Comparison of ENCODE assay signal across 1 cellular context in the genomic region with DNA sequence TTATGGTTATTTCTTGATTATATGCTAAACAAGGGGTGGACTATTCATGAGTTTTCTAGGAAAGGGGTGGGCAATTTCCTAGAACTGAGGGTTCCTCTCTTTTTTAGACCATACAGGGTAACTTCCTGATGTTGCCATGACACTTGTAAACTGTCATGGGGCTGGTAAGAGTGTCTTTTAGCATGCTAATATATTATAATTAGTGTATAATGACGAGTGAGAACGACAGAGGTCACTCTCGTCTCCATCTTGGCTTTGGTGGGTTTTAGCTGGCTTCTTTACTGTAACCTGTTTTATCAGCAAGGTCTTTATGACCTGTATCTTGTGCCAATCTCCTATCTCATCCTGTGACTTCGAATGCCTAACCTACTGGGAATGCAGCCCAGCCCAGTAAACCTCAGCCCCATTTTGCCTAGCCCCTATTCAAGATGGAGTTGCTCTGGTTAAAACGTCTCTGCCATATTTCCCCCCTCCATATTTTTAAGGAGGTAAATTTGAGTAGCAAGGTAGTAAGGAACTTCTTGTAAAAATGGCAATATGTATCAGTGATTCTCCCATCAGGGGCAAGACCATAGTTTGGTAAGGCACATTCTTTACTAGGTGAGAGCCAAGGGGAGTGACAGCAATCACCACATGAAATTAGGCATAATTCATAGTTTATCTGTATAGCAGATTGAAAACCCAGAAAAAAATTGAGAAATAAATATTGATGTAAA.
A peak's percentile ranks its signal among the peaks of the same experiment; 100 is the strongest.
TF ChIP-seq lines count a peak whose summit lies in the region.

No MANE protein-coding gene starts in this region.

TF ChIP-seq in K562, 482 proteins besides CTCF, POLR2A, EP300 and RAD21 (continued from another document and continues in another):
- TF ChIP-seq, protein P1, sequence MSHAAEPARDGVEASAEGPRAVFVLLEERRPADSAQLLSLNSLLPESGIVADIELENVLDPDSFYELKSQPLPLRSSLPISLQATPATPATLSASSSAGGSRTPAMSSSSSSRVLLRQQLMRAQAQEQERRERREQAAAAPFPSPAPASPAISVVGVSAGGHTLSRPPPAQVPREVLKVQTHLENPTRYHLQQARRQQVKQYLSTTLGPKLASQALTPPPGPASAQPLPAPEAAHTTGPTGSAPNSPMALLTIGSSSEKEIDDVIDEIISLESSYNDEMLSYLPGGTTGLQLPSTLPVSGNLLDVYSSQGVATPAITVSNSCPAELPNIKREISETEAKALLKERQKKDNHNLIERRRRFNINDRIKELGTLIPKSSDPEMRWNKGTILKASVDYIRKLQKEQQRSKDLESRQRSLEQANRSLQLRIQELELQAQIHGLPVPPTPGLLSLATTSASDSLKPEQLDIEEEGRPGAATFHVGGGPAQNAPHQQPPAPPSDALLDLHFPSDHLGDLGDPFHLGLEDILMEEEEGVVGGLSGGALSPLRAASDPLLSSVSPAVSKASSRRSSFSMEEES (CRISPR knock-in tag; IDR thresholded peaks at IDR 0.05) = peak; percentile 36
- no peak for TF ChIP-seq PTBP1 (IDR thresholded peaks at IDR 0.05; ENCODE audit: low read depth, low read length)
- peak; percentile 89; the same call in 1 of the 2 replicates for TF ChIP-seq ZNF830 (CRISPR knock-in tag; IDR thresholded peaks at IDR 0.05)
- TF ChIP-seq ERF (CRISPR knock-in tag; IDR thresholded peaks at IDR 0.05) = peak; percentile 99
- TF ChIP-seq ZNF324 (CRISPR knock-in tag; IDR thresholded peaks at IDR 0.05) = peak; percentile 77
- TF ChIP-seq NFATC3 (IDR thresholded peaks at IDR 0.05) = no peak
- TF ChIP-seq NFIC (IDR thresholded peaks at IDR 0.05) = no peak
- TF ChIP-seq, protein P2, sequence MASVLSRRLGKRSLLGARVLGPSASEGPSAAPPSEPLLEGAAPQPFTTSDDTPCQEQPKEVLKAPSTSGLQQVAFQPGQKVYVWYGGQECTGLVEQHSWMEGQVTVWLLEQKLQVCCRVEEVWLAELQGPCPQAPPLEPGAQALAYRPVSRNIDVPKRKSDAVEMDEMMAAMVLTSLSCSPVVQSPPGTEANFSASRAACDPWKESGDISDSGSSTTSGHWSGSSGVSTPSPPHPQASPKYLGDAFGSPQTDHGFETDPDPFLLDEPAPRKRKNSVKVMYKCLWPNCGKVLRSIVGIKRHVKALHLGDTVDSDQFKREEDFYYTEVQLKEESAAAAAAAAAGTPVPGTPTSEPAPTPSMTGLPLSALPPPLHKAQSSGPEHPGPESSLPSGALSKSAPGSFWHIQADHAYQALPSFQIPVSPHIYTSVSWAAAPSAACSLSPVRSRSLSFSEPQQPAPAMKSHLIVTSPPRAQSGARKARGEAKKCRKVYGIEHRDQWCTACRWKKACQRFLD (CRISPR knock-in tag; IDR thresholded peaks at IDR 0.05) = peak; percentile 100
- TF ChIP-seq KDM4B (IDR thresholded peaks at IDR 0.05; ENCODE audit: borderline replicate concordance in 2 of 2, low read depth in 1 of 2) = no peak
- peak; percentile 90 for TF ChIP-seq TEAD2 (tag; IDR thresholded peaks at IDR 0.05)
- no peak for TF ChIP-seq BRD4 (IDR thresholded peaks at IDR 0.05)
- peak; percentile 91 for TF ChIP-seq HMG20B (CRISPR knock-in tag; IDR thresholded peaks at IDR 0.05)
- peak; percentile 58; the same call in 1 of the 2 replicates for TF ChIP-seq MAFG (tag; conservative IDR thresholded peaks at IDR 0.05)
- peak; percentile 5; the same call in 1 of the 2 replicates for TF ChIP-seq JUNB (CRISPR knock-in tag; conservative IDR thresholded peaks at IDR 0.05)
- peak; percentile 99 for TF ChIP-seq SMAD3 (CRISPR knock-in tag; conservative IDR thresholded peaks at IDR 0.05)
- TF ChIP-seq CHCHD3 (CRISPR knock-in tag; IDR thresholded peaks at IDR 0.05) = 0 out of 2 replicates have a peak, but pooled peaks have one; percentile 55
- no peak for TF ChIP-seq NCOA2 (IDR thresholded peaks at IDR 0.05; ENCODE audit: partially characterized antibody in 2 of 2)
- peak; percentile 98 for TF ChIP-seq ZNF311 (CRISPR knock-in tag; IDR thresholded peaks at IDR 0.05)
- TF ChIP-seq ZNF445 (CRISPR knock-in tag; IDR thresholded peaks at IDR 0.05; ENCODE audit: low read depth) = peak; percentile 97
- no peak for TF ChIP-seq RBM34 (IDR thresholded peaks at IDR 0.05; ENCODE audit: borderline replicate concordance, insufficient read depth, low read length)
- no peak for TF ChIP-seq DACH1 (IDR thresholded peaks at IDR 0.05; ENCODE audit: partially characterized antibody)
- TF ChIP-seq PTRF (tag; IDR thresholded peaks at IDR 0.05) = peak; percentile 97
- TF ChIP-seq HLTF (IDR thresholded peaks at IDR 0.05) = no peak
- TF ChIP-seq NRF1 (conservative IDR thresholded peaks at IDR 0.05 in 1 of 2, IDR thresholded peaks at IDR 0.05 in 1 of 2) = no peak
- TF ChIP-seq, protein P3, sequence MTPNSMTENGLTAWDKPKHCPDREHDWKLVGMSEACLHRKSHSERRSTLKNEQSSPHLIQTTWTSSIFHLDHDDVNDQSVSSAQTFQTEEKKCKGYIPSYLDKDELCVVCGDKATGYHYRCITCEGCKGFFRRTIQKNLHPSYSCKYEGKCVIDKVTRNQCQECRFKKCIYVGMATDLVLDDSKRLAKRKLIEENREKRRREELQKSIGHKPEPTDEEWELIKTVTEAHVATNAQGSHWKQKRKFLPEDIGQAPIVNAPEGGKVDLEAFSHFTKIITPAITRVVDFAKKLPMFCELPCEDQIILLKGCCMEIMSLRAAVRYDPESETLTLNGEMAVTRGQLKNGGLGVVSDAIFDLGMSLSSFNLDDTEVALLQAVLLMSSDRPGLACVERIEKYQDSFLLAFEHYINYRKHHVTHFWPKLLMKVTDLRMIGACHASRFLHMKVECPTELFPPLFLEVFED (CRISPR knock-in tag; conservative IDR thresholded peaks at IDR 0.05) = peak; percentile 99
- peak; percentile 95 for TF ChIP-seq ZNF444 (CRISPR knock-in tag; IDR thresholded peaks at IDR 0.05)
- TF ChIP-seq ZNF253 (CRISPR knock-in tag; conservative IDR thresholded peaks at IDR 0.05) = peak; percentile 86
- TF ChIP-seq EGR1 (conservative IDR thresholded peaks at IDR 0.05) = peak; percentile 16; the same call in 1 of the 2 replicates
- peak; percentile 91 for TF ChIP-seq KLF1 (tag; IDR thresholded peaks at IDR 0.05)
- TF ChIP-seq HINFP (tag; conservative IDR thresholded peaks at IDR 0.05; ENCODE audit: low read depth) = peak; percentile 90
- no peak for TF ChIP-seq SMARCA4 (IDR thresholded peaks at IDR 0.05)
- TF ChIP-seq FOSL1 (tag; conservative IDR thresholded peaks at IDR 0.05) = peak; percentile 45
- no peak for TF ChIP-seq KAT7 (CRISPR knock-in tag; IDR thresholded peaks at IDR 0.05; ENCODE audit: borderline replicate concordance)
- peak; percentile 83 for TF ChIP-seq ZNF586 (CRISPR knock-in tag; conservative IDR thresholded peaks at IDR 0.05)
- TF ChIP-seq ZNF518B (CRISPR knock-in tag; IDR thresholded peaks at IDR 0.05) = peak; percentile 90
- no peak for TF ChIP-seq GATAD2B (IDR thresholded peaks at IDR 0.05; ENCODE audit: borderline replicate concordance)
- TF ChIP-seq, protein P4, sequence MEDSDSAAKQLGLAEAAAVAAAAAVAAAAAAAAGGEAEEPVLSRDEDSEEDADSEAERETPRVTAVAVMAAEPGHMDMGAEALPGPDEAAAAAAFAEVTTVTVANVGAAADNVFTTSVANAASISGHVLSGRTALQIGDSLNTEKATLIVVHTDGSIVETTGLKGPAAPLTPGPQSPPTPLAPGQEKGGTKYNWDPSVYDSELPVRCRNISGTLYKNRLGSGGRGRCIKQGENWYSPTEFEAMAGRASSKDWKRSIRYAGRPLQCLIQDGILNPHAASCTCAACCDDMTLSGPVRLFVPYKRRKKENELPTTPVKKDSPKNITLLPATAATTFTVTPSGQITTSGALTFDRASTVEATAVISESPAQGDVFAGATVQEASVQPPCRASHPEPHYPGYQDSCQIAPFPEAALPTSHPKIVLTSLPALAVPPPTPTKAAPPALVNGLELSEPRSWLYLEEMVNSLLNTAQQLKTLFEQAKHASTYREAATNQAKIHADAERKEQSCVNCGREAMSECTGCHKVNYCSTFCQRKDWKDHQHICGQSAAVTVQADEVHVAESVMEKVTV (CRISPR knock-in tag; IDR thresholded peaks at IDR 0.05) = peak; percentile 61; the same call in 1 of the 2 replicates
- peak; percentile 64 for TF ChIP-seq PKNOX1 (IDR thresholded peaks at IDR 0.05)
- TF ChIP-seq, protein P5, sequence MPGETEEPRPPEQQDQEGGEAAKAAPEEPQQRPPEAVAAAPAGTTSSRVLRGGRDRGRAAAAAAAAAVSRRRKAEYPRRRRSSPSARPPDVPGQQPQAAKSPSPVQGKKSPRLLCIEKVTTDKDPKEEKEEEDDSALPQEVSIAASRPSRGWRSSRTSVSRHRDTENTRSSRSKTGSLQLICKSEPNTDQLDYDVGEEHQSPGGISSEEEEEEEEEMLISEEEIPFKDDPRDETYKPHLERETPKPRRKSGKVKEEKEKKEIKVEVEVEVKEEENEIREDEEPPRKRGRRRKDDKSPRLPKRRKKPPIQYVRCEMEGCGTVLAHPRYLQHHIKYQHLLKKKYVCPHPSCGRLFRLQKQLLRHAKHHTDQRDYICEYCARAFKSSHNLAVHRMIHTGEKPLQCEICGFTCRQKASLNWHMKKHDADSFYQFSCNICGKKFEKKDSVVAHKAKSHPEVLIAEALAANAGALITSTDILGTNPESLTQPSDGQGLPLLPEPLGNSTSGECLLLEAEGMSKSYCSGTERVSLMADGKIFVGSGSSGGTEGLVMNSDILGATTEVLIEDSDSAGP (CRISPR knock-in tag; IDR thresholded peaks at IDR 0.05) = no peak
- no peak for TF ChIP-seq ZNF263 (CRISPR knock-in tag; IDR thresholded peaks at IDR 0.05; ENCODE audit: borderline replicate concordance)
- peak; percentile 89 for TF ChIP-seq RFX1 (IDR thresholded peaks at IDR 0.05)
- no peak for TF ChIP-seq KAT8 (IDR thresholded peaks at IDR 0.05; ENCODE audit: low read depth)
- TF ChIP-seq GTF2A2 (tag; IDR thresholded peaks at IDR 0.05) = peak; percentile 96
- TF ChIP-seq DLX4 (CRISPR knock-in tag; IDR thresholded peaks at IDR 0.05) = peak; percentile 80
- no peak for TF ChIP-seq ARHGAP35 (IDR thresholded peaks at IDR 0.05; ENCODE audit: partially characterized antibody)
- no peak for TF ChIP-seq ZNF280A (IDR thresholded peaks at IDR 0.05; ENCODE audit: low read depth, partially characterized antibody)
- TF ChIP-seq ZBTB34 (CRISPR knock-in tag; IDR thresholded peaks at IDR 0.05) = peak; percentile 97
